In the genomic region with DNA sequence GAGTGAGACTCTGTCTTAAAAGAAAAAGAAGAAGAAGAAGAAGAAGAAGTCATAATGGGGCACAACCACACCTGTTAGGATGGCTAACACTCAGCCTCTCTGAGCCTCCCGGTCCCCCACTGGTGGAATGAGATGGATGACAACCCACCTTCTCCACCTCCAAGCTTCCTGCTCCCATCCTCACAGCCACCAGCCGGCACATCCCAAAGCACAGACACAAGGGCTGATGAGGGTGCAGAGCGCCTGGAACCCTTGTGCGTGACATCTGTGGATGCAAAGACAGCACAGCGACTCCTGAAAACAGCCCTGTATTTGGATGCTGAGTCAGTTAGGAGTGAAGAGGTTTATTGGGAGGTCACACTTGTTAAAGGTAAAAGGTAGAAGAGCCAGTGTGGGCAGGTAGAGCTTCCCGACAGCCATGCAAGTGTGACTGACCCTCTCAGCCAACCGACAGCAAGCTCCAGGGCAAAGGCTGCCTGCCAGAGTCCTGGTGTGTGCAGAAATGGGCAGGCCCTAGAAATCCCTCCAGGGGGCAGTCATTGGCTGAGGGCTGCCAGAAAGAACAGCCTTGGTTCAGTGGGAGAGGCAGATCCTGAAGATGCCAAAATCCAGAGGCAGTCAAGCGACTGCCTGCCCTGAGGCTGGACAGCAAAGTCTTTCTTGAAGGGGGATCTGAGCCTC, we compare ENCODE assay signal across 1 cellular context.
TF ChIP-seq lines count a peak whose summit lies in the region.

No MANE protein-coding gene starts in this region.

TF ChIP-seq in K562, 482 proteins besides CTCF, POLR2A, EP300 and RAD21 (continued from another document):
- TF ChIP-seq EHMT2 (IDR thresholded peaks at IDR 0.05) (0 out of 2 replicates have a peak, but pooled peaks have one; percentile 8), SIX5 (IDR thresholded peaks at IDR 0.05; ENCODE audit: borderline replicate concordance in 1 of 2, insufficient read depth in 1 of 2, low read depth in 1 of 2, low read length in 2 of 2) (no peak), STAG1 (CRISPR knock-in tag; IDR thresholded peaks at IDR 0.05; ENCODE audit: borderline replicate concordance) (peak; percentile 55; the same call in 1 of the 2 replicates), SAFB (IDR thresholded peaks at IDR 0.05; ENCODE audit: borderline replicate concordance, low read depth, low read length) (no peak), RFX7 (CRISPR knock-in tag; IDR thresholded peaks at IDR 0.05) (no peak), CAMTA2 (CRISPR knock-in tag; conservative IDR thresholded peaks at IDR 0.05) (no peak)
- TF ChIP-seq, protein P1, sequence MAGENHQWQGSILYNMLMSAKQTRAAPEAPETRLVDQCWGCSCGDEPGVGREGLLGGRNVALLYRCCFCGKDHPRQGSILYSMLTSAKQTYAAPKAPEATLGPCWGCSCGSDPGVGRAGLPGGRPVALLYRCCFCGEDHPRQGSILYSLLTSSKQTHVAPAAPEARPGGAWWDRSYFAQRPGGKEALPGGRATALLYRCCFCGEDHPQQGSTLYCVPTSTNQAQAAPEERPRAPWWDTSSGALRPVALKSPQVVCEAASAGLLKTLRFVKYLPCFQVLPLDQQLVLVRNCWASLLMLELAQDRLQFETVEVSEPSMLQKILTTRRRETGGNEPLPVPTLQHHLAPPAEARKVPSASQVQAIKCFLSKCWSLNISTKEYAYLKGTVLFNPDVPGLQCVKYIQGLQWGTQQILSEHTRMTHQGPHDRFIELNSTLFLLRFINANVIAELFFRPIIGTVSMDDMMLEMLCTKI (IDR thresholded peaks at IDR 0.05; ENCODE audit: partially characterized antibody) = no peak
- TF ChIP-seq, protein P2, sequence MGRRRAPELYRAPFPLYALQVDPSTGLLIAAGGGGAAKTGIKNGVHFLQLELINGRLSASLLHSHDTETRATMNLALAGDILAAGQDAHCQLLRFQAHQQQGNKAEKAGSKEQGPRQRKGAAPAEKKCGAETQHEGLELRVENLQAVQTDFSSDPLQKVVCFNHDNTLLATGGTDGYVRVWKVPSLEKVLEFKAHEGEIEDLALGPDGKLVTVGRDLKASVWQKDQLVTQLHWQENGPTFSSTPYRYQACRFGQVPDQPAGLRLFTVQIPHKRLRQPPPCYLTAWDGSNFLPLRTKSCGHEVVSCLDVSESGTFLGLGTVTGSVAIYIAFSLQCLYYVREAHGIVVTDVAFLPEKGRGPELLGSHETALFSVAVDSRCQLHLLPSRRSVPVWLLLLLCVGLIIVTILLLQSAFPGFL (CRISPR knock-in tag; IDR thresholded peaks at IDR 0.05) = no peak
- TF ChIP-seq, protein P3, sequence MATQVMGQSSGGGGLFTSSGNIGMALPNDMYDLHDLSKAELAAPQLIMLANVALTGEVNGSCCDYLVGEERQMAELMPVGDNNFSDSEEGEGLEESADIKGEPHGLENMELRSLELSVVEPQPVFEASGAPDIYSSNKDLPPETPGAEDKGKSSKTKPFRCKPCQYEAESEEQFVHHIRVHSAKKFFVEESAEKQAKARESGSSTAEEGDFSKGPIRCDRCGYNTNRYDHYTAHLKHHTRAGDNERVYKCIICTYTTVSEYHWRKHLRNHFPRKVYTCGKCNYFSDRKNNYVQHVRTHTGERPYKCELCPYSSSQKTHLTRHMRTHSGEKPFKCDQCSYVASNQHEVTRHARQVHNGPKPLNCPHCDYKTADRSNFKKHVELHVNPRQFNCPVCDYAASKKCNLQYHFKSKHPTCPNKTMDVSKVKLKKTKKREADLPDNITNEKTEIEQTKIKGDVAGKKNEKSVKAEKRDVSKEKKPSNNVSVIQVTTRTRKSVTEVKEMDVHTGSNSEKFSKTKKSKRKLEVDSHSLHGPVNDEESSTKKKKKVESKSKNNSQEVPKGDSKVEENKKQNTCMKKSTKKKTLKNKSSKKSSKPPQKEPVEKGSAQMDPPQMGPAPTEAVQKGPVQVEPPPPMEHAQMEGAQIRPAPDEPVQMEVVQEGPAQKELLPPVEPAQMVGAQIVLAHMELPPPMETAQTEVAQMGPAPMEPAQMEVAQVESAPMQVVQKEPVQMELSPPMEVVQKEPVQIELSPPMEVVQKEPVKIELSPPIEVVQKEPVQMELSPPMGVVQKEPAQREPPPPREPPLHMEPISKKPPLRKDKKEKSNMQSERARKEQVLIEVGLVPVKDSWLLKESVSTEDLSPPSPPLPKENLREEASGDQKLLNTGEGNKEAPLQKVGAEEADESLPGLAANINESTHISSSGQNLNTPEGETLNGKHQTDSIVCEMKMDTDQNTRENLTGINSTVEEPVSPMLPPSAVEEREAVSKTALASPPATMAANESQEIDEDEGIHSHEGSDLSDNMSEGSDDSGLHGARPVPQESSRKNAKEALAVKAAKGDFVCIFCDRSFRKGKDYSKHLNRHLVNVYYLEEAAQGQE (CRISPR knock-in tag; IDR thresholded peaks at IDR 0.05; ENCODE audit: low read depth) = peak; percentile 64; the same call in 1 of the 2 replicates
